9 cellular contexts compared by ENCODE assay signal in the genomic region with DNA sequence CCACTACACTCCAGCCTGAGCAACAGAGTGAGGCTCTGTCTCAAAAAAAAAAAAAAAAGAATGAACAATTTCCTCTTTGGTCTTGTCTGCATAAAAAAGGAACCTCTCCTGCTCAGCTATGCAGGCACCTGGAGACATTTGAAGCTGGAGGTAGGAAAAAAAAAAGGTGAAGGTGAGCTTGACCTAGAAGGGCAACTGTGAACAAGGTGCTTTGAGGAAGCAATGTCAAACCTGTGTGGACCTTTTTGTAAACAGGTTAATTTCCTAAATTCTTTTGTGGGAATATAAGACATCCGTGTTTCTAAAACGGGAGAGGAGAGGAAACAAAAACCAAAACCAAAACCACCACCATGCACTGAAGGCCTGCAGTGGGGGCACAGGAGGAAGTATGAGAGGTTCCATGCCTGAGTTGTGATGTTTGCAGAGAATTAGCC.
A peak's percentile ranks its signal among the peaks of the same experiment; 100 is the strongest.
DNase-seq lines count a peak whose midpoint lies in the region.
"Had no signal": no experiment of that assay in that cellular context is flagged by ENCODE, and none has a peak within 500 bp of the region (broad histone marks: within the 10 kb centered on the region; RNA-seq: fewer than 3 reads in every experiment).

No MANE protein-coding gene starts in this region.

- peak overlapping the region; percentile 91 for H3K27ac ChIP-seq in subcutaneous abdominal adipose tissue (ENCODE audit: low read depth, low read length)

- H3K4me3 ChIP-seq in subcutaneous abdominal adipose tissue (ENCODE audit: low read depth in 1 of 5, low read length in 5 of 5) = peak overlapping the region in 1 of 5 donors; percentile 18

- H3K9ac ChIP-seq in subcutaneous abdominal adipose tissue (ENCODE audit: low read length in 5 of 5) = peak overlapping the region in 2 of 5 donors; percentile 20 to 41

- peaks cover 0 to 16% (median 6%) of the 10 kb centered on the region in 5 donors for H3K36me3 ChIP-seq in subcutaneous abdominal adipose tissue (ENCODE audit: control insufficient read depth in 5 of 5, insufficient read depth in 5 of 5, low read length in 5 of 5)

- DNase-seq in activated CD8-positive, alpha-beta memory T cell treated with anti-CD3 and anti-CD28 coated beads, Interleukin-2, amount 50 U/mL, for 48 hours = peak; percentile 46
- no peak for DNase-seq in activated CD8-positive, alpha-beta memory T cell treated with anti-CD3 and anti-CD28 coated beads, Interleukin-2, amount 50 U/mL, for 4 hours
- DNase-seq in RPMI8226 (peak; percentile 67), germinal center (ENCODE audit: low spot score) (peak; percentile 52), NCI-H2029 treated with DMSO at 0.1 percent for 48 hours (lab: John Stamatoyannopoulos, UW) (no peak), NCI-H2081 (lab: John Stamatoyannopoulos, UW) (no peak), AG08395 (ENCODE audit: low spot score) (no peak)
- DNase-seq: NCI-H2107 had no signal

- no peaks in the 10 kb centered on the region for H3K9me3 ChIP-seq in subcutaneous abdominal adipose tissue (ENCODE audit: control insufficient read depth in 5 of 5, low read length in 5 of 5)

- H3K4me1 ChIP-seq in subcutaneous abdominal adipose tissue (ENCODE audit: control insufficient read depth in 5 of 5, insufficient read depth in 5 of 5, low read length in 5 of 5) = peaks cover 16 to 54% (median 53%) of the 10 kb centered on the region in 5 donors

- H3K27me3 ChIP-seq in subcutaneous abdominal adipose tissue (ENCODE audit: control insufficient read depth in 5 of 5, insufficient read depth in 4 of 5, low read length in 5 of 5) = no peaks in the 10 kb centered on the region

Comparison
In these comparisons a context has a peak if more than half of its experiments do, and no peak if none do; other contexts are left out.
1. DNase-seq: peak in activated CD8-positive, alpha-beta memory T cell treated with anti-CD3 and anti-CD28 coated beads, Interleukin-2, amount 50 U/mL, for 48 hours (single experiment), RPMI8226 (single experiment) and germinal center (single experiment); none in activated CD8-positive, alpha-beta memory T cell treated with anti-CD3 and anti-CD28 coated beads, Interleukin-2, amount 50 U/mL, for 4 hours (single experiment), NCI-H2029 treated with DMSO at 0.1 percent for 48 hours (single experiment), NCI-H2081 (0 of 2) and AG08395 (single experiment).